In the genomic region with DNA sequence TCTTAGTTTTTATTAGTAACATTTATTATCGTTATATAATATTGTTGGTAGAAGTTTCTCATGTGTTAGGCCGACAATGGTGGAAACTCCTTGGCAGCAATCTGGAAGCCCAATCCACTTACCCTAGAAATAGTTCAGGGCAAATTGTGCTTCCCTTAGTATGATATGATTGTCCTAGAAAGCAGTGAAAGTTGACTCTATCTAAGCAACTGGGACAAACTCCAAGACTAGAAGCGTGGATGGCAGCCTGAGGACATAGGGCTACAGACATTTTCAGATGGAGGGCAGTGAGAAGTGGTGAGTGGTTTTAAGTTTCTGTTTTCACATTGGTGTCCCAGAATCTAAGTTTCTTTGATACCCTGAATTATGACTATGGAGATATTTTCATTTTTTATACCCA, we compare ENCODE assay signal across 16 cellular contexts.
"Had no signal": no experiment of that assay in that cellular context is flagged by ENCODE, and none has a peak within 500 bp of the region (broad histone marks: within the 10 kb centered on the region; RNA-seq: fewer than 3 reads in every experiment).

No MANE protein-coding gene starts in this region.

- H3K4me3 ChIP-seq: coronary artery, dorsolateral prefrontal cortex, esophagus muscularis mucosa, gastroesophageal sphincter, heart right ventricle, left lung, lower lobe of right lung, mucosa of descending colon had no signal

- ATAC-seq: foreskin keratinocyte, gastroesophageal sphincter, left lung, lower lobe of right lung, mucosa of descending colon had no signal

- H3K36me3 ChIP-seq: esophagus muscularis mucosa, gastroesophageal sphincter, heart right ventricle, left lung, lower lobe of right lung had no signal

- H3K27me3 ChIP-seq: dorsolateral prefrontal cortex, esophagus muscularis mucosa, gastroesophageal sphincter, heart right ventricle, left lung had no signal

- H3K4me1 ChIP-seq: esophagus muscularis mucosa, foreskin keratinocyte, gastroesophageal sphincter, left lung, lower lobe of right lung had no signal

- H3K27ac ChIP-seq: coronary artery, dorsolateral prefrontal cortex, esophagus muscularis mucosa, foreskin keratinocyte, gastroesophageal sphincter, heart right ventricle, left lung, lower lobe of right lung had no signal

- DNase-seq: dermis blood vessel endothelial cell; dorsolateral prefrontal cortex; effector CD4-positive, alpha-beta T cell; effector memory CD4-positive, alpha-beta T cell; foreskin keratinocyte; heart right ventricle; hippocampal formation; left cardiac atrium; left lung; lower lobe of right lung; mesenchymal stem cell; mucosa of descending colon; naive B cell had no signal

- H3K9me3 ChIP-seq: gastroesophageal sphincter, lower lobe of right lung, mucosa of descending colon had no signal
